Comparison of ENCODE assay signal across 9 cellular contexts in the genomic region with DNA sequence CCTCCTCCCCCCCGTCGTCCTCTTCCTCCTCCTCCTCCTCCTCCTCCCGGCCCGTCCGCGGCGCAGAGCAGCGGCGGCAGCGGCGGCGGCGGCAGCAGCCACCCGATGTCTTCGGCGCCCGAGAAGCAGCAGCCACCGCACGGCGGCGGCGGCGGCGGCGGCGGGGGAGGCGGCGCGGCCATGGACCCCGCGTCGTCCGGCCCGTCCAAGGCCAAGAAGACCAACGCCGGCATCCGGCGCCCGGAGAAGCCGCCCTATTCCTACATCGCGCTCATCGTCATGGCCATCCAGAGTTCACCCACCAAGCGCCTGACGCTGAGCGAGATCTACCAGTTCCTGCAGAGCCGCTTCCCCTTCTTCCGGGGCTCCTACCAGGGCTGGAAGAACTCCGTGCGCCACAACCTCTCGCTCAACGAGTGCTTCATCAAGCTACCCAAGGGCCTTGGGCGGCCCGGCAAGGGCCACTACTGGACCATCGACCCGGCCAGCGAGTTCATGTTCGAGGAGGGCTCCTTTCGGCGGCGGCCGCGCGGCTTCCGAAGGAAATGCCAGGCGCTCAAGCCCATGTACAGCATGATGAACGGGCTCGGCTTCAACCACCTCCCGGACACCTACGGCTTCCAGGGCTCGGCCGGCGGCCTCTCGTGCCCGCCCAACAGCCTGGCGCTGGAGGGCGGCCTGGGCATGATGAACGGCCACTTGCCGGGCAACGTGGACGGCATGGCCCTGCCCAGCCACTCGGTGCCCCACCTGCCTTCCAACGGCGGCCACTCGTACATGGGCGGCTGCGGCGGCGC. TPM values are rescaled to one million over a fixed set of nuclear protein-coding genes. Genes with fewer than 3 reads are reported as not detected.
A peak's percentile ranks its signal among the peaks of the same experiment; 100 is the strongest.
DNase-seq lines count a peak whose midpoint lies in the region; ATAC-seq, FAIRE-seq and TF ChIP-seq lines count a peak whose summit lies in the region.
"Had no signal": no experiment of that assay in that cellular context is flagged by ENCODE, and none has a peak within 500 bp of the region (broad histone marks: within the 10 kb centered on the region; RNA-seq: fewer than 3 reads in every experiment).

Gene FOXF1 (plus strand): TSS at position 63 of the 797 bp plus-strand sequence. CDS start 43 bp downstream, at position 106.

- H3K27ac ChIP-seq in heart right ventricle (peak within 1 kb of the TSS in 9 of 10 donors; percentile 20 to 74 (median 60)), sigmoid colon (peak within 1 kb of the TSS; percentile 99 to 100 (median 99))

- H3K27me3 ChIP-seq in heart right ventricle (peaks cover 67 to 100% (median 98%) of the 10 kb centered on the region in 7 donors), sigmoid colon (peaks cover 0 to 3% (median 0%) of the 10 kb centered on the region in 3 donors)

- H3K4me1 ChIP-seq in heart right ventricle = peaks cover 10 to 53% (median 34%) of the 10 kb centered on the region in 9 donors
- H3K4me1 ChIP-seq in sigmoid colon = peaks cover 0 to 13% (median 3%) of the 10 kb centered on the region in 4 donors

- in situ Hi-C loops in GM13976 (cut with MboI; ENCODE audit: low sequenced_read_pairs, unreplicated experiment) = loop anchor here (25.0 kb wide), 3 partner anchors 173 to 698 kb away; no protein-coding TSS in a partner anchor

- peak in 2 of 8 donors; percentile 4 to 12 for ATAC-seq in heart right ventricle
- ATAC-seq in GM21619 (IDR thresholded peaks at IDR 0.05; ENCODE audit: unreplicated experiment) = no peak
- no peak for ATAC-seq in GM21529 (IDR thresholded peaks at IDR 0.05; ENCODE audit: unreplicated experiment)
- no peak for ATAC-seq in GM21447 (IDR thresholded peaks at IDR 0.05; ENCODE audit: unreplicated experiment)

- no peak for TF ChIP-seq EP300 in sigmoid colon (IDR thresholded peaks at IDR 0.05)

- H3K36me3 ChIP-seq in heart right ventricle (no peaks in the 10 kb centered on the region), sigmoid colon (peaks cover 15 to 34% (median 19%) of the 10 kb centered on the region in 4 donors)

- 2 to 3% methylated on average over 56 to 89 of the region's 89 CpGs for WGBS in heart right ventricle, 2 donors
- WGBS in sigmoid colon, 2 donors = 2 to 6% methylated on average over 89 of the region's 89 CpGs

- FAIRE-seq in RCC 7860 (lab: Jason Lieb, UNC) = no peak

- peak; percentile 41 for DNase-seq in GM13976 (ENCODE audit: low spot score)
- peak in 1 of 2 donors; percentile 35 for DNase-seq in heart right ventricle
- DNase-seq in sigmoid colon = no peak
- no peak for DNase-seq in RCC 7860 (ENCODE audit: low spot score)

- H3K4me3 ChIP-seq in WI38 (ENCODE audit: low read depth, low read length) (peak within 1 kb of the TSS; percentile 97), heart right ventricle (peak within 1 kb of the TSS; percentile 43 to 67 (median 58)), sigmoid colon (peak within 1 kb of the TSS; percentile 81 to 95 (median 86))

- peak in 1 of 2 donors; percentile 36 for TF ChIP-seq POLR2A in sigmoid colon (IDR thresholded peaks at IDR 0.05)

- no peaks in the 10 kb centered on the region for H3K9me3 ChIP-seq in heart right ventricle
- no peaks in the 10 kb centered on the region for H3K9me3 ChIP-seq in sigmoid colon

- intact Hi-C loops in heart right ventricle (cut with DNase I) = loop anchor here in 2 of 10 donors (5.0 to 10.0 kb wide), 3 partner anchors 158 to 696 kb away; no protein-coding TSS in a partner anchor
- intact Hi-C loops in sigmoid colon (cut with DNase I) = loop anchor here (2.0 kb wide), 2 partner anchors 14 to 52 kb away; no protein-coding TSS in a partner anchor

- TF ChIP-seq CTCF in GM13976 (IDR thresholded peaks at IDR 0.05; ENCODE audit: borderline replicate concordance, control extremely low read depth, extremely low read depth, insufficient read depth, missing control alignments) = no peak
- no peak for TF ChIP-seq CTCF in WI38 (IDR thresholded peaks at IDR 0.05; ENCODE audit: low read depth, low read length)
- TF ChIP-seq CTCF in heart right ventricle (IDR thresholded peaks at IDR 0.05) = no peak
- TF ChIP-seq CTCF in sigmoid colon (IDR thresholded peaks at IDR 0.05) = no peak

RNA-seq across cellular contexts. Expression of gene FOXF1, which starts in this region (rescaled TPM):
- total RNA-seq in heart right ventricle = under 1 TPM in 8 of 10 donors, not detected in 2; 0.08 to 0.38 (median 0.22) TPM
- under 1 TPM; 0.16 to 0.37 TPM for polyA plus RNA-seq in heart right ventricle
- 10 to 100 TPM; 44.6 to 74.2 (median 59.3) TPM for total RNA-seq in sigmoid colon
- polyA plus RNA-seq in sigmoid colon = 1 to 10 TPM; 2.5 to 8.5 (median 4.8) TPM
- total RNA-seq: T-helper 1 cell treated with Interleukin-12 subunit alpha and Interleukin-12 subunit beta and Interleukin-4 antibody, amounts not matched to agents 30 ng/mL and 1 ng/mL, for 36 hours had no signal

Comparison
In these comparisons a context has a peak if more than half of its experiments do, and no peak if none do; other contexts are left out.
1. RNA of gene FOXF1 (total RNA-seq): 44.6 to 74.2 TPM in sigmoid colon; 0.08 to 0.38 TPM in heart right ventricle; every median in the first group is over 10 times any median in the second.
2. Peak in every context shown above with its lines, with median percentiles within 50 percentile points of each other: H3K4me3 ChIP-seq.